In the genomic region with DNA sequence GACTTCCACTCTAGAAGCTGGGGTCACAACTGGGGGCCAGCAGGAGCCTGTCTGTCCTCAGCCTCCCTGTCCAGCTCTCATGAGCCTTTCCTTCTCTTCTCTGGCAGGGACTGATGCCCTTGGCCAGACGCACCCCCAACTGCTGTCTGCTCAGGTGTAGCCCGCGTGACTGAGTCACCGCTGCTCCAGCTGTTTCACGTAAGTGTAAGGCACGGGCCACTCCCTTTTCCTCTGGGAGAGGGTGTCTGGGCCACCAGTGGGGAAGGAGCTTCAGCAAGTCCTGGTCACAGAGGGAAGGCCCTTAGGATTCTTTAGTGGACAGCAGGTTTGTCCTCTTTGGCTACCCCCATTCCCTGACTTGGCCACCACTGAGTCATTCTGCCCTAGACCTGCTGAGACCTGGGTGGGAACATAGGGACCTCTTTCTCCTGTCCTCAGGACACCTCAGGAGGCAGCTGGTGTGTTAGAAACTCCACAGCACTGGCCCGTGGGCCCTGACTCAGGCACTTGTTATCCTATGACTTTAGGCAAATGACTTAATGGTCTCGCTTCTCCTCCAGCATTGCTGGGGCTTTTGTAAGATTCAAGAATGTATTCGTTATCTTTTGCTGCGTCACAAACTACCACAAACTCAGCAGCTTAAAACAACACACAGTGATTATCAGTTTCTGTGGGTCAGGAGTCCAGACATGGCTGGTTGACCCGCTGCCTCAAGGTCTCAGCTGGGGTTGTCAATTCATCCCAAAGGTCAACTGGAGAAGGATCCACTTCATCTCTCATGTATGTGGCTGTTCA, we compare ENCODE assay signal across 20 cellular contexts.
DNase-seq lines count a peak whose midpoint lies in the region; ATAC-seq and TF ChIP-seq lines count a peak whose summit lies in the region.
"Had no signal": no experiment of that assay in that cellular context is flagged by ENCODE, and none has a peak within 500 bp of the region (broad histone marks: within the 10 kb centered on the region; RNA-seq: fewer than 3 reads in every experiment).

No MANE protein-coding gene starts in this region.

- peaks cover 0 to 4% (median 0%) of the 10 kb centered on the region in 4 donors for H3K4me1 ChIP-seq in liver (ENCODE audit: control insufficient read depth in 4 of 4, insufficient read depth in 4 of 4, low read length in 3 of 4)
- H3K4me1 ChIP-seq: gastrocnemius medialis had no signal

- peaks cover 35% of the 10 kb centered on the region for H3K27me3 Mint-ChIP-seq in chondrocyte (ENCODE audit: low read depth)

- H3K27ac ChIP-seq in liver (ENCODE audit: low read depth in 1 of 2, low read length in 2 of 2) = no peak overlapping the region
- H3K27ac ChIP-seq: dorsolateral prefrontal cortex, gastrocnemius medialis, HL-60 had no signal

- peaks cover 4% of the 10 kb centered on the region for H3K4me1 Mint-ChIP-seq in chondrocyte (ENCODE audit: low read depth)
- H3K4me1 Mint-ChIP-seq: activated naive CD8-positive, alpha-beta T cell treated with anti-CD3 and anti-CD28 coated beads, Interleukin-2, amount 50 U/mL, for 24 hours; GM23338; stimulated activated memory B cell treated with anti-CD40 and anti-IgM and Interleukin-4, amounts not matched to agents 10 μg/mL and 1 μg/mL and 100 μg/mL, for 72 hours had no signal

- no peak overlapping the region for H3K9ac ChIP-seq in liver (ENCODE audit: low read depth in 1 of 2, low read length in 2 of 2)

- no peaks in the 10 kb centered on the region for H3K27me3 ChIP-seq in liver (ENCODE audit: control insufficient read depth in 4 of 4, insufficient read depth in 4 of 4, low read length in 3 of 4)

- H3K9me3 Mint-ChIP-seq in chondrocyte (ENCODE audit: low read depth) = no peaks in the 10 kb centered on the region
- H3K9me3 Mint-ChIP-seq: activated B cell treated with CpG ODN at 0.5 μM for 24 hours; activated naive CD8-positive, alpha-beta T cell treated with anti-CD3 and anti-CD28 coated beads, Interleukin-2, amount 50 U/mL, for 24 hours; GM23338; stimulated activated memory B cell treated with anti-CD40 and anti-IgM and Interleukin-4, amounts not matched to agents 10 μg/mL and 1 μg/mL and 100 μg/mL, for 72 hours had no signal

- H3K36me3 ChIP-seq in liver (ENCODE audit: control insufficient read depth in 4 of 4, insufficient read depth in 3 of 4, low read depth in 1 of 4, low read length in 3 of 4) = no peaks in the 10 kb centered on the region
- H3K36me3 ChIP-seq: gastrocnemius medialis had no signal

- ATAC-seq in GM21447 (IDR thresholded peaks at IDR 0.05; ENCODE audit: unreplicated experiment) = no peak
- no peak for ATAC-seq in HG03095 (IDR thresholded peaks at IDR 0.05; ENCODE audit: unreplicated experiment)
- ATAC-seq: activated naive CD8-positive, alpha-beta T cell treated with anti-CD3 and anti-CD28 coated beads, Interleukin-2, amount 50 U/mL, for 24 hours; gastrocnemius medialis; GM23338; stimulated activated memory B cell treated with anti-CD40 and anti-IgM and Interleukin-4, amounts not matched to agents 10 μg/mL and 1 μg/mL and 100 μg/mL, for 72 hours had no signal

- TF ChIP-seq RAD21 in liver (IDR thresholded peaks at IDR 0.05) = no peak

- no peaks in the 10 kb centered on the region for H3K36me3 Mint-ChIP-seq in chondrocyte (ENCODE audit: low read depth)
- H3K36me3 Mint-ChIP-seq: stimulated activated memory B cell treated with anti-CD40 and anti-IgM and Interleukin-4, amounts not matched to agents 10 μg/mL and 1 μg/mL and 100 μg/mL, for 72 hours had no signal

- WGBS in liver = 79% methylated on average over 11 of the region's 11 CpGs

- H3K4me3 Mint-ChIP-seq in chondrocyte (ENCODE audit: unreplicated experiment) = no peak overlapping the region
- H3K4me3 Mint-ChIP-seq: activated B cell treated with CpG ODN at 0.5 μM for 24 hours; activated naive CD8-positive, alpha-beta T cell treated with anti-CD3 and anti-CD28 coated beads, Interleukin-2, amount 50 U/mL, for 24 hours; B cell; GM23338; stimulated activated memory B cell treated with anti-CD40 and anti-IgM and Interleukin-4, amounts not matched to agents 10 μg/mL and 1 μg/mL and 100 μg/mL, for 72 hours had no signal

- TF ChIP-seq CTCF in AG10803 (conservative IDR thresholded peaks at IDR 0.05; ENCODE audit: low read length) = no peak
- TF ChIP-seq CTCF in chondrocyte (IDR thresholded peaks at IDR 0.05) = no peak
- no peak for TF ChIP-seq CTCF in liver (IDR thresholded peaks at IDR 0.05; ENCODE audit: low read depth, low read length, missing input control)

- H3K27ac Mint-ChIP-seq in chondrocyte (ENCODE audit: unreplicated experiment) = no peak overlapping the region
- H3K27ac Mint-ChIP-seq: activated B cell treated with CpG ODN at 0.5 μM for 24 hours; activated naive CD8-positive, alpha-beta T cell treated with anti-CD3 and anti-CD28 coated beads, Interleukin-2, amount 50 U/mL, for 24 hours; B cell; GM23338; stimulated activated memory B cell treated with anti-CD40 and anti-IgM and Interleukin-4, amounts not matched to agents 10 μg/mL and 1 μg/mL and 100 μg/mL, for 72 hours had no signal

- DNase-seq in AG10803 (ENCODE audit: low read depth) (peak; percentile 29), NCI-H69 (lab: John Stamatoyannopoulos, UW) (peak; percentile 26), chondrocyte (ENCODE audit: low spot score) (peak; percentile 67), NCI-H187 treated with DMSO at 0.1 percent for 48 hours (lab: John Stamatoyannopoulos, UW) (no peak)
- no peak for DNase-seq in stimulated activated CD8-positive, alpha-beta memory T cell treated with anti-CD3 and anti-CD28 coated beads, Interleukin-4, amount 100 ng/mL, for 48 hours
- DNase-seq: activated B cell treated with CpG ODN at 0.5 μM for 24 hours; activated CD8-positive, alpha-beta memory T cell treated with anti-CD3 and anti-CD28 coated beads, Interleukin-2, amount 50 U/mL, for 48 hours; activated naive CD8-positive, alpha-beta T cell treated with anti-CD3 and anti-CD28 coated beads, Interleukin-2, amount 50 U/mL, for 24 hours; DND-41; dorsolateral prefrontal cortex; gastrocnemius medialis; MM.1S; stimulated activated CD4-positive, alpha-beta T cell treated with anti-CD3 and anti-CD28 coated beads, Interleukin-2, amount 100 ng/mL, for 48 hours had no signal

- H3K9me3 ChIP-seq in liver (ENCODE audit: control insufficient read depth in 4 of 4, low read length in 3 of 4) = no peaks in the 10 kb centered on the region
- H3K9me3 ChIP-seq: gastrocnemius medialis had no signal

- no peak overlapping the region for H3K4me3 ChIP-seq in AG10803 (ENCODE audit: low read length)
- no peak overlapping the region for H3K4me3 ChIP-seq in liver (ENCODE audit: low read depth in 1 of 3, low read length in 3 of 3)
- H3K4me3 ChIP-seq: dorsolateral prefrontal cortex, gastrocnemius medialis, GM23338 had no signal

TF ChIP-seq in liver, 16 proteins besides CTCF, POLR2A, EP300 and RAD21:
- TF ChIP-seq TAF1 (conservative IDR thresholded peaks at IDR 0.05) (no peak), JUND (IDR thresholded peaks at IDR 0.05) (no peak), NR2F2 (IDR thresholded peaks at IDR 0.05) (peak; percentile 88), RXRA (IDR thresholded peaks at IDR 0.05) (peak; percentile 9 to 46), HNF4A (conservative IDR thresholded peaks at IDR 0.05) (peak in 1 of 2 donors; percentile 52)
- TF ChIP-seq, protein P1, sequence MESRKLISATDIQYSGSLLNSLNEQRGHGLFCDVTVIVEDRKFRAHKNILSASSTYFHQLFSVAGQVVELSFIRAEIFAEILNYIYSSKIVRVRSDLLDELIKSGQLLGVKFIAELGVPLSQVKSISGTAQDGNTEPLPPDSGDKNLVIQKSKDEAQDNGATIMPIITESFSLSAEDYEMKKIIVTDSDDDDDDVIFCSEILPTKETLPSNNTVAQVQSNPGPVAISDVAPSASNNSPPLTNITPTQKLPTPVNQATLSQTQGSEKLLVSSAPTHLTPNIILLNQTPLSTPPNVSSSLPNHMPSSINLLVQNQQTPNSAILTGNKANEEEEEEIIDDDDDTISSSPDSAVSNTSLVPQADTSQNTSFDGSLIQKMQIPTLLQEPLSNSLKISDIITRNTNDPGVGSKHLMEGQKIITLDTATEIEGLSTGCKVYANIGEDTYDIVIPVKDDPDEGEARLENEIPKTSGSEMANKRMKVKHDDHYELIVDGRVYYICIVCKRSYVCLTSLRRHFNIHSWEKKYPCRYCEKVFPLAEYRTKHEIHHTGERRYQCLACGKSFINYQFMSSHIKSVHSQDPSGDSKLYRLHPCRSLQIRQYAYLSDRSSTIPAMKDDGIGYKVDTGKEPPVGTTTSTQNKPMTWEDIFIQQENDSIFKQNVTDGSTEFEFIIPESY (IDR thresholded peaks at IDR 0.05) = no peak
- TF ChIP-seq, protein P2, sequence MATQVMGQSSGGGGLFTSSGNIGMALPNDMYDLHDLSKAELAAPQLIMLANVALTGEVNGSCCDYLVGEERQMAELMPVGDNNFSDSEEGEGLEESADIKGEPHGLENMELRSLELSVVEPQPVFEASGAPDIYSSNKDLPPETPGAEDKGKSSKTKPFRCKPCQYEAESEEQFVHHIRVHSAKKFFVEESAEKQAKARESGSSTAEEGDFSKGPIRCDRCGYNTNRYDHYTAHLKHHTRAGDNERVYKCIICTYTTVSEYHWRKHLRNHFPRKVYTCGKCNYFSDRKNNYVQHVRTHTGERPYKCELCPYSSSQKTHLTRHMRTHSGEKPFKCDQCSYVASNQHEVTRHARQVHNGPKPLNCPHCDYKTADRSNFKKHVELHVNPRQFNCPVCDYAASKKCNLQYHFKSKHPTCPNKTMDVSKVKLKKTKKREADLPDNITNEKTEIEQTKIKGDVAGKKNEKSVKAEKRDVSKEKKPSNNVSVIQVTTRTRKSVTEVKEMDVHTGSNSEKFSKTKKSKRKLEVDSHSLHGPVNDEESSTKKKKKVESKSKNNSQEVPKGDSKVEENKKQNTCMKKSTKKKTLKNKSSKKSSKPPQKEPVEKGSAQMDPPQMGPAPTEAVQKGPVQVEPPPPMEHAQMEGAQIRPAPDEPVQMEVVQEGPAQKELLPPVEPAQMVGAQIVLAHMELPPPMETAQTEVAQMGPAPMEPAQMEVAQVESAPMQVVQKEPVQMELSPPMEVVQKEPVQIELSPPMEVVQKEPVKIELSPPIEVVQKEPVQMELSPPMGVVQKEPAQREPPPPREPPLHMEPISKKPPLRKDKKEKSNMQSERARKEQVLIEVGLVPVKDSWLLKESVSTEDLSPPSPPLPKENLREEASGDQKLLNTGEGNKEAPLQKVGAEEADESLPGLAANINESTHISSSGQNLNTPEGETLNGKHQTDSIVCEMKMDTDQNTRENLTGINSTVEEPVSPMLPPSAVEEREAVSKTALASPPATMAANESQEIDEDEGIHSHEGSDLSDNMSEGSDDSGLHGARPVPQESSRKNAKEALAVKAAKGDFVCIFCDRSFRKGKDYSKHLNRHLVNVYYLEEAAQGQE (IDR thresholded peaks at IDR 0.05) = no peak

Comparison
In these comparisons a context has a peak if more than half of its experiments do, and no peak if none do; other contexts are left out.
1. DNase-seq: peak in AG10803 (single experiment), NCI-H69 (single experiment) and chondrocyte (single experiment); none in stimulated activated CD8-positive, alpha-beta memory T cell treated with anti-CD3 and anti-CD28 coated beads, Interleukin-4, amount 100 ng/mL, for 48 hours (single experiment) and NCI-H187 treated with DMSO at 0.1 percent for 48 hours (single experiment).